ENCODE assay signal across 1 cellular context in genomic region chr19:18514800-18515682, GRCh38.
TF ChIP-seq lines count a peak whose summit lies in the region.

No MANE protein-coding gene starts in this region.

TF ChIP-seq in GM12878, 131 proteins besides CTCF, POLR2A, EP300 and RAD21:
- TF ChIP-seq ESRRA (IDR thresholded peaks at IDR 0.05; ENCODE audit: low read length) (no peak), ZNF622 (IDR thresholded peaks at IDR 0.05) (no peak), ATF3 (IDR thresholded peaks at IDR 0.05; ENCODE audit: borderline replicate concordance, extremely low read depth, low read depth, low read length) (no peak), FOXK2 (IDR thresholded peaks at IDR 0.05) (no peak), CEBPZ (IDR thresholded peaks at IDR 0.05; ENCODE audit: low read depth, low read length) (no peak), NFYA (IDR thresholded peaks at IDR 0.05; ENCODE audit: borderline replicate concordance, low read depth, low read length) (no peak), YY1 (IDR thresholded peaks at IDR 0.05; ENCODE audit: low read depth, low read length) (no peak), HDGF (IDR thresholded peaks at IDR 0.05) (no peak), E4F1 (IDR thresholded peaks at IDR 0.05; ENCODE audit: borderline replicate concordance, partially characterized antibody) (no peak), ZNF207 (IDR thresholded peaks at IDR 0.05; ENCODE audit: borderline replicate concordance) (no peak), CBX3 (IDR thresholded peaks at IDR 0.05; ENCODE audit: borderline replicate concordance, low read depth) (no peak), PAX5 (IDR thresholded peaks at IDR 0.05; ENCODE audit: borderline replicate concordance, low read depth, low read length) (no peak), NR2F1 (conservative IDR thresholded peaks at IDR 0.05) (no peak), MEF2B (IDR thresholded peaks at IDR 0.05; ENCODE audit: partially characterized antibody, poor library complexity, severe bottlenecking) (no peak), RELA (IDR thresholded peaks at IDR 0.05; ENCODE audit: borderline replicate concordance, partially characterized antibody) (no peak), CHD2 (IDR thresholded peaks at IDR 0.05; ENCODE audit: borderline replicate concordance, low read depth, low read length) (no peak)
